In the genomic region with DNA sequence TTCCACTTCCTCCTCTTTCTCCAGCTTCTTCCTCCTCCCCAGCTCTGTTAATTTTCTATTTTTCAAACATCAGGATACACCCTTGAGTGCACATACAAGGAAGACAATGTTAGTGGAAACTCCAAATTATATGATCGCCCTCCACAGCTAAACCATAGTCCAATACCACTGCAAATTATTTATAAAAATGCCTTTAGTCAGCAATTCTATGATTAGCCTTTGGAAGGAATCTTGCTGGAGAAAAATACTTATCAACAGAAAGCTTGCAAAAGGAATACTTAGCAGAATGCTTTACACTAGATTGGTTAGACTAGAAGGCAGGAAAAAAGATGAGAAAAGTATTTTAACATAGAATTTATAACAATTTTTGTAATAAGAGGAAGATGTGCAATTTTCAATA, we compare ENCODE assay signal across 18 cellular contexts.
"Had no signal": no experiment of that assay in that cellular context is flagged by ENCODE, and none has a peak within 500 bp of the region (broad histone marks: within the 10 kb centered on the region; RNA-seq: fewer than 3 reads in every experiment).

No MANE protein-coding gene starts in this region.

- H3K4me1 ChIP-seq: sigmoid colon, stomach had no signal

- H3K4me3 ChIP-seq: cardiac muscle cell, gastroesophageal sphincter, ovary, sigmoid colon, stomach, thoracic aorta, upper lobe of right lung had no signal

- H3K4me3 Mint-ChIP-seq: activated CD4-positive, alpha-beta memory T cell treated with anti-CD3 and anti-CD28 coated beads for 36 hours; activated CD8-positive, alpha-beta memory T cell treated with anti-CD3 and anti-CD28 coated beads, Interleukin-2, amount 10 ng/mL, durations not matched to agents 7 days and 5 days; activated naive CD4-positive, alpha-beta T cell treated with anti-CD3 and anti-CD28 coated beads, Interleukin-2, amount 10 ng/mL, durations not matched to agents 7 days and 5 days; memory B cell had no signal

- H3K9me3 ChIP-seq: gastroesophageal sphincter, ovary, sigmoid colon, stomach, thoracic aorta, upper lobe of right lung had no signal

- H3K36me3 Mint-ChIP-seq: activated CD4-positive, alpha-beta memory T cell treated with anti-CD3 and anti-CD28 coated beads for 36 hours; activated CD8-positive, alpha-beta memory T cell treated with anti-CD3 and anti-CD28 coated beads, Interleukin-2, amount 10 ng/mL, durations not matched to agents 7 days and 5 days; activated naive CD4-positive, alpha-beta T cell treated with anti-CD3 and anti-CD28 coated beads, Interleukin-2, amount 10 ng/mL, durations not matched to agents 7 days and 5 days; memory B cell had no signal

- ATAC-seq: activated CD8-positive, alpha-beta memory T cell treated with anti-CD3 and anti-CD28 coated beads, Interleukin-2, amount 10 ng/mL, durations not matched to agents 7 days and 5 days; gastroesophageal sphincter; left ventricle myocardium superior; upper lobe of right lung had no signal

- DNase-seq: activated CD4-positive, alpha-beta memory T cell treated with anti-CD3 and anti-CD28 coated beads for 36 hours; activated CD8-positive, alpha-beta memory T cell treated with anti-CD3 and anti-CD28 coated beads, Interleukin-2, amount 10 ng/mL, durations not matched to agents 7 days and 5 days; activated naive CD4-positive, alpha-beta T cell treated with anti-CD3 and anti-CD28 coated beads, Interleukin-2, amount 10 ng/mL, durations not matched to agents 7 days and 5 days; activated T-cell treated with anti-CD3 and anti-CD28 coated beads, Interleukin-2, amount 50 U/mL, for 1 hour; erythroblast; islet precursor cell; left ventricle myocardium superior; ovary; sigmoid colon; stimulated activated CD4-positive, alpha-beta T cell treated with anti-CD3 and anti-CD28 coated beads, Interleukin-2, amount 100 ng/mL, for 24 hours; stomach; T-helper 9 cell; upper lobe of right lung had no signal

- H3K27ac ChIP-seq: cardiac muscle cell, gastroesophageal sphincter, sigmoid colon, stomach, thoracic aorta, upper lobe of right lung had no signal

- H3K36me3 ChIP-seq: cardiac muscle cell, gastroesophageal sphincter, ovary, sigmoid colon, stomach, thoracic aorta, upper lobe of right lung had no signal

- H3K4me1 Mint-ChIP-seq: activated naive CD4-positive, alpha-beta T cell treated with anti-CD3 and anti-CD28 coated beads, Interleukin-2, amount 10 ng/mL, durations not matched to agents 7 days and 5 days had no signal

- H3K27me3 ChIP-seq: cardiac muscle cell, gastroesophageal sphincter, ovary, sigmoid colon, upper lobe of right lung had no signal

- H3K9me3 Mint-ChIP-seq: activated CD4-positive, alpha-beta memory T cell treated with anti-CD3 and anti-CD28 coated beads for 36 hours; activated naive CD4-positive, alpha-beta T cell treated with anti-CD3 and anti-CD28 coated beads, Interleukin-2, amount 10 ng/mL, durations not matched to agents 7 days and 5 days; activated T-helper 2 cell treated with anti-CD3 and anti-CD28 coated beads, Interferon-gamma antibody, Interleukin-2, Interleukin-4, amounts not matched to agents 10 μg/mL and 5 μg/mL and 100 μg/mL, durations not matched to agents 14 hours and 24 hours and 36 hours; memory B cell had no signal

- H3K27ac Mint-ChIP-seq: activated CD4-positive, alpha-beta memory T cell treated with anti-CD3 and anti-CD28 coated beads for 36 hours; activated CD8-positive, alpha-beta memory T cell treated with anti-CD3 and anti-CD28 coated beads, Interleukin-2, amount 10 ng/mL, durations not matched to agents 7 days and 5 days; activated naive CD4-positive, alpha-beta T cell treated with anti-CD3 and anti-CD28 coated beads, Interleukin-2, amount 10 ng/mL, durations not matched to agents 7 days and 5 days; activated T-helper 2 cell treated with anti-CD3 and anti-CD28 coated beads, Interferon-gamma antibody, Interleukin-2, Interleukin-4, amounts not matched to agents 10 μg/mL and 5 μg/mL and 100 μg/mL, durations not matched to agents 14 hours and 24 hours and 36 hours; memory B cell had no signal
